Comparison of ENCODE assay signal across 1 cellular context in the genomic region with DNA sequence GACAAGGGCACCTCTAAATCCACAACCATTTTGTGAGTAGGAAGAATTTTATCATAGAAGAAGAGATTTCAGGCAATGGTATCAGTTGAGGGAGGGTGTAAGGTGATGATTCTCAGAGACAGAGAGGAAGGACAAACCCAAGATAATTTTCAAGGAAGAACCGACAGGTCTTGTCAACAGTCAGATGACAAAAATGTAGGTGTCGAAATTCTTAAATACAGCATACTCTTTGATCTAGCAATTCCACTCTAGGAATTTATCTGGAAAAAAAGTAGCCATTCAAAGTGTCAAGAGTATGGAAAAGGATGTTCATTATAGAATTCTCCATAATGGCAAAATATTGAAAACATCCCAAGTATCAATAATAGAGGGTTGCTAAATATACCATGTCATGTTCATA.
TF ChIP-seq lines count a peak whose summit lies in the region.

No MANE protein-coding gene starts in this region.

TF ChIP-seq in GM23338, 12 proteins besides CTCF, POLR2A, EP300 and RAD21 (continued from another document):
- TF ChIP-seq, protein P1, sequence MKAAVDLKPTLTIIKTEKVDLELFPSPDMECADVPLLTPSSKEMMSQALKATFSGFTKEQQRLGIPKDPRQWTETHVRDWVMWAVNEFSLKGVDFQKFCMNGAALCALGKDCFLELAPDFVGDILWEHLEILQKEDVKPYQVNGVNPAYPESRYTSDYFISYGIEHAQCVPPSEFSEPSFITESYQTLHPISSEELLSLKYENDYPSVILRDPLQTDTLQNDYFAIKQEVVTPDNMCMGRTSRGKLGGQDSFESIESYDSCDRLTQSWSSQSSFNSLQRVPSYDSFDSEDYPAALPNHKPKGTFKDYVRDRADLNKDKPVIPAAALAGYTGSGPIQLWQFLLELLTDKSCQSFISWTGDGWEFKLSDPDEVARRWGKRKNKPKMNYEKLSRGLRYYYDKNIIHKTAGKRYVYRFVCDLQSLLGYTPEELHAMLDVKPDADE (IDR thresholded peaks at IDR 0.05), result no peak
- no peak for TF ChIP-seq NANOG (IDR thresholded peaks at IDR 0.05; ENCODE audit: borderline replicate concordance)
- TF ChIP-seq, protein P2, sequence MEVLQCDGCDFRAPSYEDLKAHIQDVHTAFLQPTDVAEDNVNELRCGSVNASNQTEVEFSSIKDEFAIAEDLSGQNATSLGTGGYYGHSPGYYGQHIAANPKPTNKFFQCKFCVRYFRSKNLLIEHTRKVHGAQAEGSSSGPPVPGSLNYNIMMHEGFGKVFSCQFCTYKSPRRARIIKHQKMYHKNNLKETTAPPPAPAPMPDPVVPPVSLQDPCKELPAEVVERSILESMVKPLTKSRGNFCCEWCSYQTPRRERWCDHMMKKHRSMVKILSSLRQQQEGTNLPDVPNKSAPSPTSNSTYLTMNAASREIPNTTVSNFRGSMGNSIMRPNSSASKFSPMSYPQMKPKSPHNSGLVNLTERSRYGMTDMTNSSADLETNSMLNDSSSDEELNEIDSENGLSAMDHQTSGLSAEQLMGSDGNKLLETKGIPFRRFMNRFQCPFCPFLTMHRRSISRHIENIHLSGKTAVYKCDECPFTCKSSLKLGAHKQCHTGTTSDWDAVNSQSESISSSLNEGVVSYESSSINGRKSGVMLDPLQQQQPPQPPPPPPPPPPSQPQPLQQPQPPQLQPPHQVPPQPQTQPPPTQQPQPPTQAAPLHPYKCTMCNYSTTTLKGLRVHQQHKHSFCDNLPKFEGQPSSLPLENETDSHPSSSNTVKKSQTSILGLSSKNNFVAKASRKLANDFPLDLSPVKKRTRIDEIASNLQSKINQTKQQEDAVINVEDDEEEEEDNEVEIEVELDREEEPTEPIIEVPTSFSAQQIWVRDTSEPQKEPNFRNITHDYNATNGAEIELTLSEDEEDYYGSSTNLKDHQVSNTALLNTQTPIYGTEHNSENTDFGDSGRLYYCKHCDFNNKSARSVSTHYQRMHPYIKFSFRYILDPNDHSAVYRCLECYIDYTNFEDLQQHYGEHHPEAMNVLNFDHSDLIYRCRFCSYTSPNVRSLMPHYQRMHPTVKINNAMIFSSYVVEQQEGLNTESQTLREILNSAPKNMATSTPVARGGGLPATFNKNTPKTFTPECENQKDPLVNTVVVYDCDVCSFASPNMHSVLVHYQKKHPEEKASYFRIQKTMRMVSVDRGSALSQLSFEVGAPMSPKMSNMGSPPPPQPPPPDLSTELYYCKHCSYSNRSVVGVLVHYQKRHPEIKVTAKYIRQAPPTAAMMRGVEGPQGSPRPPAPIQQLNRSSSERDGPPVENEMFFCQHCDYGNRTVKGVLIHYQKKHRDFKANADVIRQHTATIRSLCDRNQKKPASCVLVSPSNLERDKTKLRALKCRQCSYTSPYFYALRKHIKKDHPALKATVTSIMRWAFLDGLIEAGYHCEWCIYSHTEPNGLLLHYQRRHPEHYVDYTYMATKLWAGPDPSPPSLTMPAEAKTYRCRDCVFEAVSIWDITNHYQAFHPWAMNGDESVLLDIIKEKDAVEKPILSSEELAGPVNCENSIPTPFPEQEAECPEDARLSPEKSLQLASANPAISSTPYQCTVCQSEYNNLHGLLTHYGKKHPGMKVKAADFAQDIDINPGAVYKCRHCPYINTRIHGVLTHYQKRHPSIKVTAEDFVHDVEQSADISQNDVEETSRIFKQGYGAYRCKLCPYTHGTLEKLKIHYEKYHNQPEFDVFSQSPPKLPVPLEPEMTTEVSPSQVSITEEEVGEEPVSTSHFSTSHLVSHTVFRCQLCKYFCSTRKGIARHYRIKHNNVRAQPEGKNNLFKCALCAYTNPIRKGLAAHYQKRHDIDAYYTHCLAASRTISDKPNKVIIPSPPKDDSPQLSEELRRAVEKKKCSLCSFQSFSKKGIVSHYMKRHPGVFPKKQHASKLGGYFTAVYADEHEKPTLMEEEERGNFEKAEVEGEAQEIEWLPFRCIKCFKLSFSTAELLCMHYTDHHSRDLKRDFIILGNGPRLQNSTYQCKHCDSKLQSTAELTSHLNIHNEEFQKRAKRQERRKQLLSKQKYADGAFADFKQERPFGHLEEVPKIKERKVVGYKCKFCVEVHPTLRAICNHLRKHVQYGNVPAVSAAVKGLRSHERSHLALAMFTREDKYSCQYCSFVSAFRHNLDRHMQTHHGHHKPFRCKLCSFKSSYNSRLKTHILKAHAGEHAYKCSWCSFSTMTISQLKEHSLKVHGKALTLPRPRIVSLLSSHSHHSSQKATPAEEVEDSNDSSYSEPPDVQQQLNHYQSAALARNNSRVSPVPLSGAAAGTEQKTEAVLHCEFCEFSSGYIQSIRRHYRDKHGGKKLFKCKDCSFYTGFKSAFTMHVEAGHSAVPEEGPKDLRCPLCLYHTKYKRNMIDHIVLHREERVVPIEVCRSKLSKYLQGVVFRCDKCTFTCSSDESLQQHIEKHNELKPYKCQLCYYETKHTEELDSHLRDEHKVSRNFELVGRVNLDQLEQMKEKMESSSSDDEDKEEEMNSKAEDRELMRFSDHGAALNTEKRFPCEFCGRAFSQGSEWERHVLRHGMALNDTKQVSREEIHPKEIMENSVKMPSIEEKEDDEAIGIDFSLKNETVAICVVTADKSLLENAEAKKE (CRISPR knock-in tag; IDR thresholded peaks at IDR 0.05), result no peak
- no peak for TF ChIP-seq EZH2phosphoT487 (IDR thresholded peaks at IDR 0.05; ENCODE audit: unreplicated experiment)
- no peak for TF ChIP-seq ZNF331 (CRISPR knock-in tag; IDR thresholded peaks at IDR 0.05; ENCODE audit: low read depth)
- no peak for TF ChIP-seq JUNB (IDR thresholded peaks at IDR 0.05; ENCODE audit: unreplicated experiment)
